ENCODE assay signal across 8 cellular contexts in the genomic region with DNA sequence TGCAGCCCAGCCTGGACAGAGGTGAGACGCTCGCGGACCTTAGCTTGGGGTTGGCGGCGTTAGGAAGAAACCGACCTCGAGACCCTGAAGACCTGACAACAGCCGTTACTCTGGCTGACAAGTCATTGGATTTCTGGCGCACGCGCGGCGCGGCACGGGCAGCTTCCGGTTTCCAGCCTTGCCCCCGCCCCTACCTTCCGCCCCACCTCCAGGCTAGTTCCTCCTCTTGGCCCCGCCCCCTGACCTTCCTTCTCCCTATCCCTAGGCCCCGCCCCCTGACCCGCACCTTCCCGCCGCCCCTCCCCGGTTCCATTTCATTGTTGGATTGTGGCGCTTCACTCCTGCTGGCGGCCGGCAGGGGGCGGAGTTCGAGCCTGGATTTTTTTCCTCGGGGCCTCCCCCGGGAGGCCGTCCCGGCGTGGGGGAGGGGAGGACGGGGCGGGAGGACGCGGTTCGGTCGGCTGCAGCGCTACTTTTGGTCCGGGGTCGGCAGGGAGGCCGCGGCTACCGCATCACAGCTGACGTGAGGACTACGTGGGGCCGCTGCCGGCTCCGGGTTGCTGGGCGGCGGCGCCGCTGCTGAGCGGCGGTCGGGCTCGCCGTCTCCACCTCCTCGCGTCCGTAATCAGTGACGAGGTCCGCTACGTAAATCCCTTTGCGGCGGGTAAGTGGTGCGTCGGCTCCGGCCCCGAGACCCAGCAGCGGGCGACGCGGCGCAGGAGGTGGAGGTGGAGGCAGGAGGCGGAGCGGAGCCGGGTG.
DNase-seq lines count a peak whose midpoint lies in the region; ATAC-seq and TF ChIP-seq lines count a peak whose summit lies in the region.

A gene (plus strand): TSS at position 317 of the 759 bp plus-strand sequence. CDS start 10,990 bp downstream, outside the sequence.

- peak; percentile 83 for ATAC-seq in GM19023 (IDR thresholded peaks at IDR 0.05; ENCODE audit: unreplicated experiment)
- ATAC-seq in HG03280 (IDR thresholded peaks at IDR 0.05; ENCODE audit: unreplicated experiment), result peak; percentile 74

- peak; percentile 96 for DNase-seq in AG10803 (ENCODE audit: low read depth)
- peak; percentile 94 for DNase-seq in NCI-H345 (lab: John Stamatoyannopoulos, UW)
- peak; percentile 99 to 100 (median 99) for DNase-seq in activated CD4-positive, CD25-positive, alpha-beta regulatory T cell (lab: John Stamatoyannopoulos, UW)
- peak; percentile 99 for DNase-seq in central memory CD4-positive, alpha-beta T cell
- peak; percentile 96 for DNase-seq in iris pigment epithelial cell (ENCODE audit: low read depth)
- peak; percentile 100 for DNase-seq in stimulated activated CD4-positive, alpha-beta T cell treated with anti-CD3 and anti-CD28 coated beads, Interleukin-12 subunit alpha, Interleukin-12 subunit beta, amount 100 ng/mL, for 4 hours

- H3K4me3 ChIP-seq in AG10803 (ENCODE audit: low read length), result peak within 1 kb of the TSS; percentile 79

- peak; percentile 58 for TF ChIP-seq CTCF in AG10803 (conservative IDR thresholded peaks at IDR 0.05; ENCODE audit: low read length)

Comparison
In these comparisons a context has a peak if more than half of its experiments do, and no peak if none do; other contexts are left out.
1. Peak in every context shown above with its lines: DNase-seq, ATAC-seq and H3K4me3 ChIP-seq.